In the genomic region with DNA sequence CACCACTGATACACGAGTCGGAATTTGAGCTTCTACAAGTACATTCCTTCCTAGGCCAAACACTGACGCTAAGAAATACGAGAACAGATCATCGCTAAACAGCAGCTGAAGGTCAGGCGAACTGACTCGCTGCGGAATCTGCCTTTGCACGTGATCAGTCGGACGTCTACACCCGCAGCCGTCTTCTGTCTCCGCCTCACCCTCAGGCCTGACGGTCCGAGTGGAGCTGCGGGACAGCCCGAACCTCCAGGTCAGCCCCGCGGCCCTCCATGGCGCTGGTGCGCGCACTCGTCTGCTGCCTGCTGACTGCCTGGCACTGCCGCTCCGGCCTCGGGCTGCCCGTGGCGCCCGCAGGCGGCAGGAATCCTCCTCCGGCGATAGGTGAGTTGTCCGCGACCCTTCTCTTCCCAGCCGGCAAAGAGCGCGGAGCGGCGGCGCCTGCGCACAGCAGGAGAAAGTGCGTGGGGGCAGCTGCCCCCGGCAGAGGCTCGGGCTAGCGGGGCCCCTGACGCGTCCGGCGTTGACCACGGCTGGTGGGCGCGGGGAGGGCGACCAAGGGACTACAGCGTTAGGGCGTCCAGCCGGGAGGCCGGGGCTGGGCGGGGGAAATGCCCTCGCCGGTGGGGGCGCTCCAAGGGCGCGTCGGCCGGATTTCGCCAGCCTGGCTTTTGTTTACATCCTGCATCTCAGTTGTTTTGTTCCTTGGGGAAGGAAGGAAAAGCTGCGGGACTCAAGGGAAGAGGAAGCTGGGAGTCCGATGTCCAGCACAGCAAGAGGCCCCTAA, we compare ENCODE assay signal across 1 cellular context.
A peak's percentile ranks its signal among the peaks of the same experiment; 100 is the strongest.
TF ChIP-seq lines count a peak whose summit lies in the region.

A gene with protein sequence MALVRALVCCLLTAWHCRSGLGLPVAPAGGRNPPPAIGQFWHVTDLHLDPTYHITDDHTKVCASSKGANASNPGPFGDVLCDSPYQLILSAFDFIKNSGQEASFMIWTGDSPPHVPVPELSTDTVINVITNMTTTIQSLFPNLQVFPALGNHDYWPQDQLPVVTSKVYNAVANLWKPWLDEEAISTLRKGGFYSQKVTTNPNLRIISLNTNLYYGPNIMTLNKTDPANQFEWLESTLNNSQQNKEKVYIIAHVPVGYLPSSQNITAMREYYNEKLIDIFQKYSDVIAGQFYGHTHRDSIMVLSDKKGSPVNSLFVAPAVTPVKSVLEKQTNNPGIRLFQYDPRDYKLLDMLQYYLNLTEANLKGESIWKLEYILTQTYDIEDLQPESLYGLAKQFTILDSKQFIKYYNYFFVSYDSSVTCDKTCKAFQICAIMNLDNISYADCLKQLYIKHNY (plus strand): TSS at position 181 of the 784 bp plus-strand sequence. CDS start 89 bp downstream, at position 270.

TF ChIP-seq in HEK293, 187 proteins besides CTCF, POLR2A, EP300 and RAD21 (continued from another document and continues in another):
- TF ChIP-seq, protein P1, sequence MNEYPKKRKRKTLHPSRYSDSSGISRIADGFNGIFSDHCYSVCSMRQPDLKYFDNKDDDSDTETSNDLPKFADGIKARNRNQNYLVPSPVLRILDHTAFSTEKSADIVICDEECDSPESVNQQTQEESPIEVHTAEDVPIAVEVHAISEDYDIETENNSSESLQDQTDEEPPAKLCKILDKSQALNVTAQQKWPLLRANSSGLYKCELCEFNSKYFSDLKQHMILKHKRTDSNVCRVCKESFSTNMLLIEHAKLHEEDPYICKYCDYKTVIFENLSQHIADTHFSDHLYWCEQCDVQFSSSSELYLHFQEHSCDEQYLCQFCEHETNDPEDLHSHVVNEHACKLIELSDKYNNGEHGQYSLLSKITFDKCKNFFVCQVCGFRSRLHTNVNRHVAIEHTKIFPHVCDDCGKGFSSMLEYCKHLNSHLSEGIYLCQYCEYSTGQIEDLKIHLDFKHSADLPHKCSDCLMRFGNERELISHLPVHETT (tag by site-specific recombination; IDR thresholded peaks at IDR 0.05): no peak; the same call in 1 of the 2 replicates
- TF ChIP-seq ZNF623 (tag by site-specific recombination; IDR thresholded peaks at IDR 0.05): no peak
- peak; percentile 92 for TF ChIP-seq ZIC2 (tag by site-specific recombination; IDR thresholded peaks at IDR 0.05)
- TF ChIP-seq, protein P2, sequence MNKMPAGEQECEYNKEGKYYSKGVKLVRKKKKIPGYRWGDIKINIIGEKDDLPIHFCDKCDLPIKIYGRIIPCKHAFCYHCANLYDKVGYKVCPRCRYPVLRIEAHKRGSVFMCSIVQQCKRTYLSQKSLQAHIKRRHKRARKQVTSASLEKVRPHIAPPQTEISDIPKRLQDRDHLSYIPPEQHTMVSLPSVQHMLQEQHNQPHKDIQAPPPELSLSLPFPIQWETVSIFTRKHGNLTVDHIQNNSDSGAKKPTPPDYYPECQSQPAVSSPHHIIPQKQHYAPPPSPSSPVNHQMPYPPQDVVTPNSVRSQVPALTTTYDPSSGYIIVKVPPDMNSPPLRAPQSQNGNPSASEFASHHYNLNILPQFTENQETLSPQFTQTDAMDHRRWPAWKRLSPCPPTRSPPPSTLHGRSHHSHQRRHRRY (tag by site-specific recombination; IDR thresholded peaks at IDR 0.05): no peak
- TF ChIP-seq TRIM28 (IDR thresholded peaks at IDR 0.05; ENCODE audit: borderline replicate concordance, low read length): peak; percentile 61
- peak; percentile 88 for TF ChIP-seq ZFHX2 (tag by site-specific recombination; conservative IDR thresholded peaks at IDR 0.05)
- TF ChIP-seq, protein P3, sequence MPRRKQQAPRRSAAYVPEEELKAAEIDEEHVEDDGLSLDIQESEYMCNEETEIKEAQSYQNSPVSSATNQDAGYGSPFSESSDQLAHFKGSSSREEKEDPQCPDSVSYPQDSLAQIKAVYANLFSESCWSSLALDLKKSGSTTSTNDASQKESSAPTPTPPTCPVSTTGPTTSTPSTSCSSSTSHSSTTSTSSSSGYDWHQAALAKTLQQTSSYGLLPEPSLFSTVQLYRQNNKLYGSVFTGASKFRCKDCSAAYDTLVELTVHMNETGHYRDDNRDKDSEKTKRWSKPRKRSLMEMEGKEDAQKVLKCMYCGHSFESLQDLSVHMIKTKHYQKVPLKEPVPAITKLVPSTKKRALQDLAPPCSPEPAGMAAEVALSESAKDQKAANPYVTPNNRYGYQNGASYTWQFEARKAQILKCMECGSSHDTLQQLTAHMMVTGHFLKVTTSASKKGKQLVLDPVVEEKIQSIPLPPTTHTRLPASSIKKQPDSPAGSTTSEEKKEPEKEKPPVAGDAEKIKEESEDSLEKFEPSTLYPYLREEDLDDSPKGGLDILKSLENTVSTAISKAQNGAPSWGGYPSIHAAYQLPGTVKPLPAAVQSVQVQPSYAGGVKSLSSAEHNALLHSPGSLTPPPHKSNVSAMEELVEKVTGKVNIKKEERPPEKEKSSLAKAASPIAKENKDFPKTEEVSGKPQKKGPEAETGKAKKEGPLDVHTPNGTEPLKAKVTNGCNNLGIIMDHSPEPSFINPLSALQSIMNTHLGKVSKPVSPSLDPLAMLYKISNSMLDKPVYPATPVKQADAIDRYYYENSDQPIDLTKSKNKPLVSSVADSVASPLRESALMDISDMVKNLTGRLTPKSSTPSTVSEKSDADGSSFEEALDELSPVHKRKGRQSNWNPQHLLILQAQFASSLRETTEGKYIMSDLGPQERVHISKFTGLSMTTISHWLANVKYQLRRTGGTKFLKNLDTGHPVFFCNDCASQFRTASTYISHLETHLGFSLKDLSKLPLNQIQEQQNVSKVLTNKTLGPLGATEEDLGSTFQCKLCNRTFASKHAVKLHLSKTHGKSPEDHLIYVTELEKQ (tag by site-specific recombination; IDR thresholded peaks at IDR 0.05; ENCODE audit: borderline replicate concordance): no peak
- TF ChIP-seq ZNF112 (tag by site-specific recombination; IDR thresholded peaks at IDR 0.05): no peak
- TF ChIP-seq ZBTB17 (tag by site-specific recombination; IDR thresholded peaks at IDR 0.05): peak; percentile 91
- TF ChIP-seq ZNF140 (tag by site-specific recombination; IDR thresholded peaks at IDR 0.05): no peak
- TF ChIP-seq KLF16 (tag by site-specific recombination; IDR thresholded peaks at IDR 0.05): no peak; the same call in 1 of the 2 replicates
- TF ChIP-seq, protein P4, sequence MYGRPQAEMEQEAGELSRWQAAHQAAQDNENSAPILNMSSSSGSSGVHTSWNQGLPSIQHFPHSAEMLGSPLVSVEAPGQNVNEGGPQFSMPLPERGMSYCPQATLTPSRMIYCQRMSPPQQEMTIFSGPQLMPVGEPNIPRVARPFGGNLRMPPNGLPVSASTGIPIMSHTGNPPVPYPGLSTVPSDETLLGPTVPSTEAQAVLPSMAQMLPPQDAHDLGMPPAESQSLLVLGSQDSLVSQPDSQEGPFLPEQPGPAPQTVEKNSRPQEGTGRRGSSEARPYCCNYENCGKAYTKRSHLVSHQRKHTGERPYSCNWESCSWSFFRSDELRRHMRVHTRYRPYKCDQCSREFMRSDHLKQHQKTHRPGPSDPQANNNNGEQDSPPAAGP (tag by site-specific recombination; IDR thresholded peaks at IDR 0.05): peak; percentile 16
- TF ChIP-seq REPIN1 (tag by site-specific recombination; IDR thresholded peaks at IDR 0.05; ENCODE audit: low read depth): no peak; the same call in 1 of the 2 replicates
- TF ChIP-seq EGR2 (tag by site-specific recombination; IDR thresholded peaks at IDR 0.05; ENCODE audit: low read depth): peak; percentile 85
- no peak for TF ChIP-seq ZNF558 (tag by site-specific recombination; IDR thresholded peaks at IDR 0.05)
- TF ChIP-seq ZNF23 (tag by site-specific recombination; IDR thresholded peaks at IDR 0.05; ENCODE audit: borderline replicate concordance): no peak
- TF ChIP-seq, protein P5, sequence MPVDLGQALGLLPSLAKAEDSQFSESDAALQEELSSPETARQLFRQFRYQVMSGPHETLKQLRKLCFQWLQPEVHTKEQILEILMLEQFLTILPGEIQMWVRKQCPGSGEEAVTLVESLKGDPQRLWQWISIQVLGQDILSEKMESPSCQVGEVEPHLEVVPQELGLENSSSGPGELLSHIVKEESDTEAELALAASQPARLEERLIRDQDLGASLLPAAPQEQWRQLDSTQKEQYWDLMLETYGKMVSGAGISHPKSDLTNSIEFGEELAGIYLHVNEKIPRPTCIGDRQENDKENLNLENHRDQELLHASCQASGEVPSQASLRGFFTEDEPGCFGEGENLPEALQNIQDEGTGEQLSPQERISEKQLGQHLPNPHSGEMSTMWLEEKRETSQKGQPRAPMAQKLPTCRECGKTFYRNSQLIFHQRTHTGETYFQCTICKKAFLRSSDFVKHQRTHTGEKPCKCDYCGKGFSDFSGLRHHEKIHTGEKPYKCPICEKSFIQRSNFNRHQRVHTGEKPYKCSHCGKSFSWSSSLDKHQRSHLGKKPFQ (tag by site-specific recombination; IDR thresholded peaks at IDR 0.05): no peak
- no peak for TF ChIP-seq ZNF146 (tag by site-specific recombination; IDR thresholded peaks at IDR 0.05)
- TF ChIP-seq, protein P6, sequence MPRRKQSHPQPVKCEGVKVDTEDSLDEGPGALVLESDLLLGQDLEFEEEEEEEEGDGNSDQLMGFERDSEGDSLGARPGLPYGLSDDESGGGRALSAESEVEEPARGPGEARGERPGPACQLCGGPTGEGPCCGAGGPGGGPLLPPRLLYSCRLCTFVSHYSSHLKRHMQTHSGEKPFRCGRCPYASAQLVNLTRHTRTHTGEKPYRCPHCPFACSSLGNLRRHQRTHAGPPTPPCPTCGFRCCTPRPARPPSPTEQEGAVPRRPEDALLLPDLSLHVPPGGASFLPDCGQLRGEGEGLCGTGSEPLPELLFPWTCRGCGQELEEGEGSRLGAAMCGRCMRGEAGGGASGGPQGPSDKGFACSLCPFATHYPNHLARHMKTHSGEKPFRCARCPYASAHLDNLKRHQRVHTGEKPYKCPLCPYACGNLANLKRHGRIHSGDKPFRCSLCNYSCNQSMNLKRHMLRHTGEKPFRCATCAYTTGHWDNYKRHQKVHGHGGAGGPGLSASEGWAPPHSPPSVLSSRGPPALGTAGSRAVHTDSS (tag by site-specific recombination; IDR thresholded peaks at IDR 0.05): no peak
- TF ChIP-seq ZBTB7A (tag by site-specific recombination; IDR thresholded peaks at IDR 0.05; ENCODE audit: low read depth): no peak; the same call in 1 of the 2 replicates
- TF ChIP-seq ZNF792 (tag by site-specific recombination; IDR thresholded peaks at IDR 0.05): peak; percentile 52; the same call in 1 of the 2 replicates
- no peak for TF ChIP-seq ZNF529 (tag by site-specific recombination; IDR thresholded peaks at IDR 0.05; ENCODE audit: insufficient replicate concordance)
- TF ChIP-seq, protein P7, sequence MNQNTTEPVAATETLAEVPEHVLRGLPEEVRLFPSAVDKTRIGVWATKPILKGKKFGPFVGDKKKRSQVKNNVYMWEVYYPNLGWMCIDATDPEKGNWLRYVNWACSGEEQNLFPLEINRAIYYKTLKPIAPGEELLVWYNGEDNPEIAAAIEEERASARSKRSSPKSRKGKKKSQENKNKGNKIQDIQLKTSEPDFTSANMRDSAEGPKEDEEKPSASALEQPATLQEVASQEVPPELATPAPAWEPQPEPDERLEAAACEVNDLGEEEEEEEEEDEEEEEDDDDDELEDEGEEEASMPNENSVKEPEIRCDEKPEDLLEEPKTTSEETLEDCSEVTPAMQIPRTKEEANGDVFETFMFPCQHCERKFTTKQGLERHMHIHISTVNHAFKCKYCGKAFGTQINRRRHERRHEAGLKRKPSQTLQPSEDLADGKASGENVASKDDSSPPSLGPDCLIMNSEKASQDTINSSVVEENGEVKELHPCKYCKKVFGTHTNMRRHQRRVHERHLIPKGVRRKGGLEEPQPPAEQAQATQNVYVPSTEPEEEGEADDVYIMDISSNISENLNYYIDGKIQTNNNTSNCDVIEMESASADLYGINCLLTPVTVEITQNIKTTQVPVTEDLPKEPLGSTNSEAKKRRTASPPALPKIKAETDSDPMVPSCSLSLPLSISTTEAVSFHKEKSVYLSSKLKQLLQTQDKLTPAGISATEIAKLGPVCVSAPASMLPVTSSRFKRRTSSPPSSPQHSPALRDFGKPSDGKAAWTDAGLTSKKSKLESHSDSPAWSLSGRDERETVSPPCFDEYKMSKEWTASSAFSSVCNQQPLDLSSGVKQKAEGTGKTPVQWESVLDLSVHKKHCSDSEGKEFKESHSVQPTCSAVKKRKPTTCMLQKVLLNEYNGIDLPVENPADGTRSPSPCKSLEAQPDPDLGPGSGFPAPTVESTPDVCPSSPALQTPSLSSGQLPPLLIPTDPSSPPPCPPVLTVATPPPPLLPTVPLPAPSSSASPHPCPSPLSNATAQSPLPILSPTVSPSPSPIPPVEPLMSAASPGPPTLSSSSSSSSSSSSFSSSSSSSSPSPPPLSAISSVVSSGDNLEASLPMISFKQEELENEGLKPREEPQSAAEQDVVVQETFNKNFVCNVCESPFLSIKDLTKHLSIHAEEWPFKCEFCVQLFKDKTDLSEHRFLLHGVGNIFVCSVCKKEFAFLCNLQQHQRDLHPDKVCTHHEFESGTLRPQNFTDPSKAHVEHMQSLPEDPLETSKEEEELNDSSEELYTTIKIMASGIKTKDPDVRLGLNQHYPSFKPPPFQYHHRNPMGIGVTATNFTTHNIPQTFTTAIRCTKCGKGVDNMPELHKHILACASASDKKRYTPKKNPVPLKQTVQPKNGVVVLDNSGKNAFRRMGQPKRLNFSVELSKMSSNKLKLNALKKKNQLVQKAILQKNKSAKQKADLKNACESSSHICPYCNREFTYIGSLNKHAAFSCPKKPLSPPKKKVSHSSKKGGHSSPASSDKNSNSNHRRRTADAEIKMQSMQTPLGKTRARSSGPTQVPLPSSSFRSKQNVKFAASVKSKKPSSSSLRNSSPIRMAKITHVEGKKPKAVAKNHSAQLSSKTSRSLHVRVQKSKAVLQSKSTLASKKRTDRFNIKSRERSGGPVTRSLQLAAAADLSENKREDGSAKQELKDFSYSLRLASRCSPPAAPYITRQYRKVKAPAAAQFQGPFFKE (tag by site-specific recombination; IDR thresholded peaks at IDR 0.05; ENCODE audit: borderline replicate concordance): no peak
- TF ChIP-seq, protein P8, sequence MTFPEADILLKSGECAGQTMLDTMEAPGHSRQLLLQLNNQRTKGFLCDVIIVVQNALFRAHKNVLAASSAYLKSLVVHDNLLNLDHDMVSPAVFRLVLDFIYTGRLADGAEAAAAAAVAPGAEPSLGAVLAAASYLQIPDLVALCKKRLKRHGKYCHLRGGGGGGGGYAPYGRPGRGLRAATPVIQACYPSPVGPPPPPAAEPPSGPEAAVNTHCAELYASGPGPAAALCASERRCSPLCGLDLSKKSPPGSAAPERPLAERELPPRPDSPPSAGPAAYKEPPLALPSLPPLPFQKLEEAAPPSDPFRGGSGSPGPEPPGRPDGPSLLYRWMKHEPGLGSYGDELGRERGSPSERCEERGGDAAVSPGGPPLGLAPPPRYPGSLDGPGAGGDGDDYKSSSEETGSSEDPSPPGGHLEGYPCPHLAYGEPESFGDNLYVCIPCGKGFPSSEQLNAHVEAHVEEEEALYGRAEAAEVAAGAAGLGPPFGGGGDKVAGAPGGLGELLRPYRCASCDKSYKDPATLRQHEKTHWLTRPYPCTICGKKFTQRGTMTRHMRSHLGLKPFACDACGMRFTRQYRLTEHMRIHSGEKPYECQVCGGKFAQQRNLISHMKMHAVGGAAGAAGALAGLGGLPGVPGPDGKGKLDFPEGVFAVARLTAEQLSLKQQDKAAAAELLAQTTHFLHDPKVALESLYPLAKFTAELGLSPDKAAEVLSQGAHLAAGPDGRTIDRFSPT (tag by site-specific recombination; IDR thresholded peaks at IDR 0.05): peak; percentile 97
- TF ChIP-seq ZNF785 (tag by site-specific recombination; IDR thresholded peaks at IDR 0.05): no peak
- no peak for TF ChIP-seq GLI2 (tag by site-specific recombination; IDR thresholded peaks at IDR 0.05; ENCODE audit: borderline replicate concordance, low read depth)
